ENCODE assay signal across 1 cellular context in the genomic region with DNA sequence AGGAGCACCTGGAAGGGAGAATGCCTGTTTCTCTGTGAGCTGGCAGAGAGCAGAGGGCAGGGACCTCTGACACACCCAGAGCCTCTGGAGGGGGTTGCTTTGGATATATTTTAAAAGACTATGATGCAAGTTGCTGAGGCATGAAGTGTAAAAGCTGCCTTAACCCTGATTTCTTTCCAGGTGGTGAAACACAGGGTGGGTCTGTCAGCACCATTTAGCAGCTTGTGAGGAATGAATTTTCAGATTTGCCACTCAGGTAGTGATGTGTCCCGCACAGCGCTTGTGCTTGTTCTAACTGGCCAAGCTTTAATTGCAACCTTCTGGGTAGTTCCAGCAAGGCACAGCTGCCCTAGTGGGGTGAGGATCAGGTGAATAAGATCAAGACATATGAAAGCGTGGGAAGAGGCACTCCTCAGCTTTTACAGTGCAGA.
A peak's percentile ranks its signal among the peaks of the same experiment; 100 is the strongest.
TF ChIP-seq lines count a peak whose summit lies in the region.

No MANE protein-coding gene starts in this region.

TF ChIP-seq in GM23338, 12 proteins besides CTCF, POLR2A, EP300 and RAD21:
- no peak for TF ChIP-seq ZNF462 (CRISPR knock-in tag; IDR thresholded peaks at IDR 0.05)
- TF ChIP-seq POLR2AphosphoS5 (IDR thresholded peaks at IDR 0.05; ENCODE audit: low read depth) = 0 out of 2 replicates have a peak, but pooled peaks have one; percentile 1
